In the genomic region with DNA sequence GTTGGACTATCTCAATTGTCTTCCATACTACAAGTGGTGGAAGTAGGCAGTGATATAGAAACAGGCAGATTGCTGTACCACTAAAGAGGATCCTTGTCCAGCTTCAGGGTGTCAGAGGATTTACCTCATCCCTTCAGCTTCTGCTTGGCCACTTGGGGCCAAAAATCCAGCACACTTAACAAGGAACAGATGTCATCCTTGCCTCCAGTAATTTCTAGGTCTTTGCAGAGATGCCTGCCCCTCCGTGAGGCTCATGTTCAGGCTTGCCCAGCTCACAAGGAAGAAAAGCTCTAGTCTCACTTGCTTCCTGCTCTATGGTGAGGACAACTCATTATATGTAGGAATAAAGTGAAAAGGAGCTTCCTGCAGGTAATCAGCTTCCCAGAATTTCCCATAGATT, we compare ENCODE assay signal across 23 cellular contexts.
DNase-seq lines count a peak whose midpoint lies in the region; ATAC-seq, FAIRE-seq and TF ChIP-seq lines count a peak whose summit lies in the region.
"Had no signal": no experiment of that assay in that cellular context is flagged by ENCODE, and none has a peak within 500 bp of the region (broad histone marks: within the 10 kb centered on the region; RNA-seq: fewer than 3 reads in every experiment).

No MANE protein-coding gene starts in this region.

- no peak for ATAC-seq in activated T-cell treated with anti-CD3 and anti-CD28 coated beads, Interleukin-2, amount 50 U/mL, for 72 hours (replicated peaks in 1 of 2)
- ATAC-seq: T-cell had no signal

- no peak for TF ChIP-seq CTCF in choroid plexus epithelial cell (conservative IDR thresholded peaks at IDR 0.05; ENCODE audit: low read depth, low read length)

- DNase-seq in D341Med (ENCODE audit: low spot score): peak; percentile 13
- peak; percentile 10 for DNase-seq in NCI-H2171 (lab: John Stamatoyannopoulos, UW)
- peak; percentile 14 for DNase-seq in choroid plexus epithelial cell (ENCODE audit: low read depth)
- DNase-seq in activated T-cell treated with anti-CD3 and anti-CD28 coated beads, Interleukin-2, amount 50 U/mL, for 72 hours: no peak
- no peak for DNase-seq in H54 (ENCODE audit: insufficient read length, low spot score)
- no peak for DNase-seq in Kasumi-1 (lab: John Stamatoyannopoulos, UW)
- DNase-seq in COR-L47 (lab: John Stamatoyannopoulos, UW): no peak
- DNase-seq: ACHN, aorta, dorsolateral prefrontal cortex, NCI-H226, PC-9, retina, T-cell had no signal

- TF ChIP-seq POLR2A in H54 (IDR thresholded peaks at IDR 0.05; ENCODE audit: low read depth, low read length): no peak

- no peak for FAIRE-seq in H54 (lab: Jason Lieb, UNC)
- FAIRE-seq: endothelial cell of umbilical vein had no signal

- H3K27ac ChIP-seq in mesodermal cell (ENCODE audit: low read depth, low read length, severe bottlenecking): peak overlapping the region; percentile 26
- H3K27ac ChIP-seq: BLaER1 treated with 17β-estradiol and CSF1 and Interleukin-3, amounts not matched to agents 10 nM and 100 nM; dorsolateral prefrontal cortex; PC-9 had no signal

- no peaks in the 10 kb centered on the region for H3K4me1 Mint-ChIP-seq in activated T-cell treated with anti-CD3 and anti-CD28 coated beads, Interleukin-2, amount 50 U/mL, for 72 hours (ENCODE audit: low read depth)
- H3K4me1 Mint-ChIP-seq: activated naive CD4-positive, alpha-beta T cell treated with anti-CD3 and anti-CD28 coated beads, Interleukin-2, amount 50 U/mL, for 24 hours; central memory CD8-positive, alpha-beta T cell; T-cell had no signal

- H3K4me3 Mint-ChIP-seq in activated T-cell treated with anti-CD3 and anti-CD28 coated beads, Interleukin-2, amount 50 U/mL, for 72 hours: no peak overlapping the region
- H3K4me3 Mint-ChIP-seq: activated naive CD4-positive, alpha-beta T cell treated with anti-CD3 and anti-CD28 coated beads, Interleukin-2, amount 50 U/mL, for 24 hours; activated T-helper 1 cell treated with anti-CD3 and anti-CD28 coated beads, Interleukin-12 subunit alpha, Interleukin-12 subunit beta, Interleukin-2, Interleukin-4 antibody, amounts not matched to agents 30 ng/mL and 10 ng/mL and 1 ng/mL, durations not matched to agents 14 hours and 24 hours and 36 hours; central memory CD8-positive, alpha-beta T cell; T-cell; type B pancreatic cell had no signal

- H3K4me3 ChIP-seq in choroid plexus epithelial cell (ENCODE audit: low read depth, low read length) (no peak overlapping the region), mesodermal cell (ENCODE audit: extremely low read depth, insufficient read depth, low read length, poor library complexity, severe bottlenecking) (no peak overlapping the region)
- H3K4me3 ChIP-seq: BLaER1 treated with 17β-estradiol and CSF1 and Interleukin-3, amounts not matched to agents 10 nM and 100 nM; dorsolateral prefrontal cortex; HAP-1; lung; PC-9 had no signal

- H3K36me3 ChIP-seq in mesodermal cell (ENCODE audit: control insufficient read depth, insufficient read depth, low read length): no peaks in the 10 kb centered on the region
- H3K36me3 ChIP-seq: BLaER1 treated with 17β-estradiol and CSF1 and Interleukin-3, amounts not matched to agents 10 nM and 100 nM; HAP-1 had no signal

- peaks cover 4 to 13% of the 10 kb centered on the region in 2 donors for H3K9me3 Mint-ChIP-seq in activated T-cell treated with anti-CD3 and anti-CD28 coated beads, Interleukin-2, amount 50 U/mL, for 72 hours
- H3K9me3 Mint-ChIP-seq: type B pancreatic cell had no signal

- peaks cover 0 to 1% of the 10 kb centered on the region in 2 donors for H3K36me3 Mint-ChIP-seq in activated T-cell treated with anti-CD3 and anti-CD28 coated beads, Interleukin-2, amount 50 U/mL, for 72 hours (ENCODE audit: insufficient read depth in 2 of 2)
- H3K36me3 Mint-ChIP-seq: activated naive CD4-positive, alpha-beta T cell treated with anti-CD3 and anti-CD28 coated beads, Interleukin-2, amount 50 U/mL, for 24 hours; T-cell; type B pancreatic cell had no signal

- 67% methylated on average over 1 of the region's 1 CpG; no CpG with 5 or more reads in 1 of the 2 experiments for WGBS in mesodermal cell (ENCODE audit: insufficient coverage in 2 of 2), 2 experiments

- no peak overlapping the region for H3K27ac Mint-ChIP-seq in activated T-cell treated with anti-CD3 and anti-CD28 coated beads, Interleukin-2, amount 50 U/mL, for 72 hours
- H3K27ac Mint-ChIP-seq: activated naive CD4-positive, alpha-beta T cell treated with anti-CD3 and anti-CD28 coated beads, Interleukin-2, amount 50 U/mL, for 24 hours; activated T-helper 1 cell treated with anti-CD3 and anti-CD28 coated beads, Interleukin-12 subunit alpha, Interleukin-12 subunit beta, Interleukin-2, Interleukin-4 antibody, amounts not matched to agents 30 ng/mL and 10 ng/mL and 1 ng/mL, durations not matched to agents 14 hours and 24 hours and 36 hours; T-cell had no signal

- no peaks in the 10 kb centered on the region for H3K27me3 Mint-ChIP-seq in activated T-cell treated with anti-CD3 and anti-CD28 coated beads, Interleukin-2, amount 50 U/mL, for 72 hours (ENCODE audit: low read depth)
- H3K27me3 Mint-ChIP-seq: activated naive CD4-positive, alpha-beta T cell treated with anti-CD3 and anti-CD28 coated beads, Interleukin-2, amount 50 U/mL, for 24 hours; central memory CD8-positive, alpha-beta T cell; T-cell; type B pancreatic cell had no signal

- H3K4me1 ChIP-seq in mesodermal cell (ENCODE audit: control insufficient read depth, insufficient read depth, low read length, poor library complexity, severe bottlenecking): no peaks in the 10 kb centered on the region
- H3K4me1 ChIP-seq: BLaER1 treated with 17β-estradiol and CSF1 and Interleukin-3, amounts not matched to agents 10 nM and 100 nM had no signal

- no peaks in the 10 kb centered on the region for H3K9me3 ChIP-seq in mesodermal cell (ENCODE audit: control insufficient read depth, low read length)
- H3K9me3 ChIP-seq: BLaER1 treated with 17β-estradiol and CSF1 and Interleukin-3, amounts not matched to agents 10 nM and 100 nM; HAP-1 had no signal

Comparison
In these comparisons a context has a peak if more than half of its experiments do, and no peak if none do; other contexts are left out.
1. DNase-seq: peak in D341Med (single experiment), NCI-H2171 (single experiment) and choroid plexus epithelial cell (single experiment); none in activated T-cell treated with anti-CD3 and anti-CD28 coated beads, Interleukin-2, amount 50 U/mL, for 72 hours (0 of 2), H54 (single experiment), Kasumi-1 (0 of 2) and COR-L47 (single experiment).